2 cellular contexts compared by ENCODE assay signal in genomic region chr16:578870-579405, GRCh38.
TF ChIP-seq lines count a peak whose summit lies in the region.

No MANE protein-coding gene starts in this region.

TF ChIP-seq in IMR-90, 13 proteins besides CTCF, POLR2A, EP300 and RAD21:
- peak; percentile 47; the same call in 1 of the 2 replicates for TF ChIP-seq MXI1 (IDR thresholded peaks at IDR 0.05; ENCODE audit: borderline replicate concordance, low read depth, low read length)
- no peak for TF ChIP-seq RFX5 (IDR thresholded peaks at IDR 0.05; ENCODE audit: low read depth, low read length)
- TF ChIP-seq, protein P1, sequence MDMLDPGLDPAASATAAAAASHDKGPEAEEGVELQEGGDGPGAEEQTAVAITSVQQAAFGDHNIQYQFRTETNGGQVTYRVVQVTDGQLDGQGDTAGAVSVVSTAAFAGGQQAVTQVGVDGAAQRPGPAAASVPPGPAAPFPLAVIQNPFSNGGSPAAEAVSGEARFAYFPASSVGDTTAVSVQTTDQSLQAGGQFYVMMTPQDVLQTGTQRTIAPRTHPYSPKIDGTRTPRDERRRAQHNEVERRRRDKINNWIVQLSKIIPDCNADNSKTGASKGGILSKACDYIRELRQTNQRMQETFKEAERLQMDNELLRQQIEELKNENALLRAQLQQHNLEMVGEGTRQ (IDR thresholded peaks at IDR 0.05; ENCODE audit: low read depth, low read length) = peak; percentile 48; the same call in 1 of the 2 replicates
- TF ChIP-seq SMC3 (IDR thresholded peaks at IDR 0.05; ENCODE audit: low read depth, low read length) = peak; percentile 65
- no peak for TF ChIP-seq CHD1 (IDR thresholded peaks at IDR 0.05; ENCODE audit: low read depth, low read length)
- no peak for TF ChIP-seq MAFK (IDR thresholded peaks at IDR 0.05; ENCODE audit: low read depth, low read length)
- peak; percentile 65; the same call in 1 of the 2 replicates for TF ChIP-seq BHLHE40 (IDR thresholded peaks at IDR 0.05; ENCODE audit: low read depth, low read length)
- peak; percentile 63; the same call in 1 of the 2 replicates for TF ChIP-seq MAZ (IDR thresholded peaks at IDR 0.05; ENCODE audit: borderline replicate concordance, low read depth, low read length)

TF ChIP-seq in liver, 16 proteins besides CTCF, POLR2A, EP300 and RAD21 (continued from another document):
- no peak for TF ChIP-seq FOXA1 (IDR thresholded peaks at IDR 0.05)
